ENCODE assay signal across 14 cellular contexts in the genomic region with DNA sequence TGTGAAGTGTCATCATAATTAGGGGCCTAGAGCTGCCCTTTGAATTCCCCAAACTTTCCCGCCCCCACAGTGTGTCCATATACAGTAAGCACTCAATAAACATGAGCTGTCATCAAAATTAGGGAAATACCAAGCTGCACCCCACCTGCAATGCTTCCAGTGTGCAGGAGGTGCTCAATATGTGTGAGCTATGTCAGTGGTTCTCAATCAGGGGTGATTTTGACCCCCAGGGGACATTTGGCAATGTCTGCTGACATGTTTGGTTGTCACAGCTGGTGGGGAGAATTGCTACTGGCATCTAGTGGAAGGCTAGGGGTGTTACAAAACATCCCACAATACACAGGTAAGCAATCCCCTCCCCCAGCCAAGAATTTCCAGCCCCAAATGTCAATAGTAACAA. TPM values are rescaled to one million over a fixed set of nuclear protein-coding genes. Genes with fewer than 3 reads are reported as not detected.
DNase-seq lines count a peak whose midpoint lies in the region; ATAC-seq and TF ChIP-seq lines count a peak whose summit lies in the region.
"Had no signal": no experiment of that assay in that cellular context is flagged by ENCODE, and none has a peak within 500 bp of the region (broad histone marks: within the 10 kb centered on the region; RNA-seq: fewer than 3 reads in every experiment).

No MANE protein-coding gene starts in this region.

- H3K4me3 Mint-ChIP-seq in activated CD4-positive, alpha-beta memory T cell treated with anti-CD3 and anti-CD28 coated beads for 36 hours, result peak overlapping the region; percentile 41
- H3K4me3 Mint-ChIP-seq: type B pancreatic cell had no signal

- peak overlapping the region; percentile 79 for H3K27ac Mint-ChIP-seq in activated CD4-positive, alpha-beta memory T cell treated with anti-CD3 and anti-CD28 coated beads for 36 hours
- H3K27ac Mint-ChIP-seq: type B pancreatic cell had no signal

- H3K27ac ChIP-seq in lower lobe of right lung, result no peak overlapping the region
- H3K27ac ChIP-seq: dorsolateral prefrontal cortex, SJCRH30 had no signal

- H3K36me3 ChIP-seq in lower lobe of right lung, result no peaks in the 10 kb centered on the region
- H3K36me3 ChIP-seq: SJCRH30 had no signal

- POLR2A ChIA-PET in activated CD4-positive, alpha-beta memory T cell treated with anti-CD3 and anti-CD28 coated beads for 36 hours (lab: Charles Lee), result no interaction called here

- no peaks in the 10 kb centered on the region for H3K9me3 ChIP-seq in lower lobe of right lung
- H3K9me3 ChIP-seq: SJCRH30 had no signal

- peak; percentile 3 for DNase-seq in NCI-H82 (lab: John Stamatoyannopoulos, UW)
- no peak for DNase-seq in NCI-H82 treated with DMSO at 0.1 percent for 48 hours (lab: John Stamatoyannopoulos, UW; ENCODE audit: unreplicated experiment)
- DNase-seq in activated CD4-positive, alpha-beta memory T cell treated with anti-CD3 and anti-CD28 coated beads for 36 hours, result peak; percentile 36
- no peak for DNase-seq in lower lobe of right lung
- no peak for DNase-seq in COR-L47 (lab: John Stamatoyannopoulos, UW)
- DNase-seq in ureter (ENCODE audit: low spot score), result no peak
- DNase-seq in stimulated activated CD4-positive, alpha-beta T cell treated with anti-CD3 and anti-CD28 coated beads, Interleukin-2, amount 100 ng/mL, for 24 hours, result no peak
- DNase-seq: dorsolateral prefrontal cortex; GOT3; NCI-H2171 treated with DMSO at 0.1 percent for 48 hours; SJCRH30; stimulated activated CD4-positive, alpha-beta T cell treated with anti-CD3 and anti-CD28 coated beads, Interleukin-4, amount 100 ng/mL, for 4 hours had no signal

- H3K4me1 ChIP-seq in lower lobe of right lung, result no peaks in the 10 kb centered on the region
- H3K4me1 ChIP-seq: SJCRH30 had no signal

- CTCF ChIA-PET in activated CD4-positive, alpha-beta memory T cell treated with anti-CD3 and anti-CD28 coated beads for 36 hours (lab: Charles Lee), result interaction anchor here (0.8 to 1.5 kb wide), 4 partner anchors 33 to 123 kb away, joined by 3 to 4 read pairs (median 4); no protein-coding TSS in a partner anchor

- no peak for TF ChIP-seq CTCF in lower lobe of right lung (IDR thresholded peaks at IDR 0.05)

- H3K27me3 Mint-ChIP-seq in activated CD4-positive, alpha-beta memory T cell treated with anti-CD3 and anti-CD28 coated beads for 36 hours, result no peaks in the 10 kb centered on the region

- H3K36me3 Mint-ChIP-seq in activated CD4-positive, alpha-beta memory T cell treated with anti-CD3 and anti-CD28 coated beads for 36 hours, result no peaks in the 10 kb centered on the region
- H3K36me3 Mint-ChIP-seq: type B pancreatic cell had no signal

- H3K4me1 Mint-ChIP-seq in activated CD4-positive, alpha-beta memory T cell treated with anti-CD3 and anti-CD28 coated beads for 36 hours (ENCODE audit: low read depth), result peaks cover 19% of the 10 kb centered on the region

- ATAC-seq in GM19468 (IDR thresholded peaks at IDR 0.05; ENCODE audit: extremely low read depth, unreplicated experiment), result peak; percentile 24
- no peak for ATAC-seq in lower lobe of right lung

- H3K4me3 ChIP-seq in lower lobe of right lung, result peak overlapping the region; percentile 34
- H3K4me3 ChIP-seq: dorsolateral prefrontal cortex, SJCRH30 had no signal

- H3K9me3 Mint-ChIP-seq in activated CD4-positive, alpha-beta memory T cell treated with anti-CD3 and anti-CD28 coated beads for 36 hours, result no peaks in the 10 kb centered on the region
- H3K9me3 Mint-ChIP-seq: type B pancreatic cell had no signal

- intact Hi-C loops in activated CD4-positive, alpha-beta memory T cell treated with anti-CD3 and anti-CD28 coated beads for 36 hours (cut with micrococcal nuclease), result loop anchor here (5.0 kb wide), 1 partner anchor 67 kb away; the partner anchor contains the start of gene ARAF
- intact Hi-C loops in lower lobe of right lung (cut with DNase I), result no loop called here

- H3K27me3 ChIP-seq in lower lobe of right lung (ENCODE audit: low read depth), result no peaks in the 10 kb centered on the region
- H3K27me3 ChIP-seq: SJCRH30 had no signal

RNA-seq across cellular contexts. Expression of gene CFP, which starts 0.8 kb away (rescaled TPM):
- 1 to 10 TPM; 3.4 to 4.4 TPM for total RNA-seq in activated CD4-positive, alpha-beta memory T cell treated with anti-CD3 and anti-CD28 coated beads for 36 hours
- total RNA-seq in lower lobe of right lung, result 24.8 TPM
- total RNA-seq in ureter, result 4.3 TPM

RNA-seq across cellular contexts. Expression of gene SYN1, which starts 9.3 kb away (rescaled TPM):
- 1 to 10 TPM in 1 of 2 experiments, under 1 TPM in 1; 0.83 to 1.3 TPM for total RNA-seq in activated CD4-positive, alpha-beta memory T cell treated with anti-CD3 and anti-CD28 coated beads for 36 hours
- total RNA-seq in lower lobe of right lung, result 0.44 TPM
- total RNA-seq in ureter, result 1.4 TPM

RNA-seq across cellular contexts. Expression of gene ELK1, which starts 21.4 kb away (rescaled TPM):
- 10 to 100 TPM; 93.6 to 95.3 TPM for total RNA-seq in activated CD4-positive, alpha-beta memory T cell treated with anti-CD3 and anti-CD28 coated beads for 36 hours
- total RNA-seq in lower lobe of right lung (25.3 TPM), ureter (33.0 TPM)

RNA-seq across cellular contexts. Expression of gene UXT, which starts 30.0 kb away (rescaled TPM):
- 100 to 1,000 TPM; 198 to 210 TPM for total RNA-seq in activated CD4-positive, alpha-beta memory T cell treated with anti-CD3 and anti-CD28 coated beads for 36 hours
- total RNA-seq in lower lobe of right lung, result 85.5 TPM
- total RNA-seq in ureter, result 95.1 TPM

RNA-seq across cellular contexts. Expression of gene TIMP1, which starts 46.7 kb away (rescaled TPM):
- total RNA-seq in activated CD4-positive, alpha-beta memory T cell treated with anti-CD3 and anti-CD28 coated beads for 36 hours, result 10 to 100 TPM; 85.6 to 92.8 TPM
- total RNA-seq in lower lobe of right lung (189 TPM), ureter (279 TPM)

Comparison
In these comparisons a context has a peak if more than half of its experiments do, and no peak if none do; other contexts are left out.
1. DNase-seq: peak in NCI-H82 (single experiment) and activated CD4-positive, alpha-beta memory T cell treated with anti-CD3 and anti-CD28 coated beads for 36 hours (single experiment); none in NCI-H82 treated with DMSO at 0.1 percent for 48 hours (single experiment), lower lobe of right lung (single experiment), COR-L47 (single experiment), ureter (single experiment) and stimulated activated CD4-positive, alpha-beta T cell treated with anti-CD3 and anti-CD28 coated beads, Interleukin-2, amount 100 ng/mL, for 24 hours (0 of 2).